Comparison of ENCODE assay signal across 25 cellular contexts in genomic region chr13:85367887-85368286, GRCh38.
DNase-seq lines count a peak whose midpoint lies in the region; ATAC-seq, FAIRE-seq and TF ChIP-seq lines count a peak whose summit lies in the region.
"Had no signal": no experiment of that assay in that cellular context is flagged by ENCODE, and none has a peak within 500 bp of the region (broad histone marks: within the 10 kb centered on the region; RNA-seq: fewer than 3 reads in every experiment).

No MANE protein-coding gene starts in this region.

- intact Hi-C loops in PC-3 (cut with micrococcal nuclease) = no loop called here

- in situ Hi-C loops in brain microvascular endothelial cell (cut with HindIII; ENCODE audit: low pct_ligation_motif_present, low sequenced_read_pairs) = no loop called here

- CTCF ChIA-PET in PC-3 (lab: Charles Lee) = no interaction called here

- TF ChIP-seq CTCF in PC-3 (conservative IDR thresholded peaks at IDR 0.05; ENCODE audit: low read depth, low read length) (no peak), brain microvascular endothelial cell (IDR thresholded peaks at IDR 0.05; ENCODE audit: low read depth, low read length, missing control alignments) (no peak), osteocyte (IDR thresholded peaks at IDR 0.05) (no peak)

- FAIRE-seq in H54 (lab: Jason Lieb, UNC) = peak; percentile 62

- H3K4me1 ChIP-seq in PC-3 (ENCODE audit: insufficient read depth, low read length) = peaks cover 21% of the 10 kb centered on the region
- H3K4me1 ChIP-seq: ascending aorta, spleen had no signal

- no peaks in the 10 kb centered on the region for H3K27me3 ChIP-seq in PC-3 (ENCODE audit: low read length)
- H3K27me3 ChIP-seq in brain microvascular endothelial cell (replicated peaks) = no peaks in the 10 kb centered on the region
- H3K27me3 ChIP-seq: ascending aorta, spleen had no signal

- H3K9me3 Mint-ChIP-seq in osteocyte (ENCODE audit: unreplicated experiment) = peaks cover 10% of the 10 kb centered on the region
- H3K9me3 Mint-ChIP-seq in activated T-cell treated with anti-CD3 and anti-CD28 coated beads, Interleukin-2, amount 50 U/mL, for 4 hours = peaks cover 4% of the 10 kb centered on the region
- H3K9me3 Mint-ChIP-seq: memory B cell had no signal

- H3K36me3 ChIP-seq in PC-3 (ENCODE audit: low read depth, low read length) (no peaks in the 10 kb centered on the region), brain microvascular endothelial cell (replicated peaks) (no peaks in the 10 kb centered on the region)
- H3K36me3 ChIP-seq: ascending aorta, spleen, thoracic aorta had no signal

- no peaks in the 10 kb centered on the region for H3K9me3 ChIP-seq in PC-3 (ENCODE audit: low read length)
- H3K9me3 ChIP-seq: ascending aorta, thoracic aorta had no signal

- no peaks in the 10 kb centered on the region for H3K27me3 Mint-ChIP-seq in osteocyte (ENCODE audit: unreplicated experiment)
- no peaks in the 10 kb centered on the region for H3K27me3 Mint-ChIP-seq in activated T-cell treated with anti-CD3 and anti-CD28 coated beads, Interleukin-2, amount 50 U/mL, for 4 hours (ENCODE audit: low read depth)
- H3K27me3 Mint-ChIP-seq: memory B cell, T-helper 17 cell had no signal

- no peaks in the 10 kb centered on the region for H4K20me1 ChIP-seq in PC-3 (ENCODE audit: low read length)

- no peak overlapping the region for H3K4me2 ChIP-seq in PC-3 (ENCODE audit: low read length)

- H3K9ac ChIP-seq in PC-3 (ENCODE audit: low read length) = no peak overlapping the region

- no peak for DNase-seq in H54 (ENCODE audit: insufficient read length, low spot score)
- DNase-seq in PC-3 = no peak
- DNase-seq in brain microvascular endothelial cell = peak; percentile 74
- DNase-seq in osteocyte (ENCODE audit: extremely low spot score, unreplicated experiment) = no peak
- DNase-seq in NOMO-1 treated with dmso at 0.1 percent for 144 hours (lab: John Stamatoyannopoulos, UW; ENCODE audit: unreplicated experiment) = no peak
- DNase-seq in activated T-cell treated with anti-CD3 and anti-CD28 coated beads, Interleukin-2, amount 50 U/mL, for 4 hours = no peak
- DNase-seq: activated CD4-positive, alpha-beta T cell treated with anti-CD3 and anti-CD28 coated beads for 48 hours; activated naive CD4-positive, alpha-beta T cell treated with anti-CD3 and anti-CD28 coated beads, Interleukin-2, amount 50 U/mL, for 16 hours; COR-L47; cortex of kidney; endodermal cell; head of caudate nucleus; left cardiac atrium; NCI-H1436 treated with DMSO at 0.1 percent for 48 hours; NCI-H774; retina; SHP77 treated with DMSO at 0.1 percent for 48 hours; spleen; stimulated activated CD4-positive, alpha-beta T cell treated with anti-CD3 and anti-CD28 coated beads, Interleukin-4, amount 100 ng/mL, for 1 hour; stimulated activated naive CD4-positive, alpha-beta T cell; T-helper 17 cell had no signal

- no peak for ATAC-seq in PC-3
- no peak for ATAC-seq in HG03342 (IDR thresholded peaks at IDR 0.05; ENCODE audit: unreplicated experiment)
- no peak for ATAC-seq in activated T-cell treated with anti-CD3 and anti-CD28 coated beads, Interleukin-2, amount 50 U/mL, for 4 hours
- ATAC-seq: left cardiac atrium, T-helper 17 cell had no signal

- POLR2A ChIA-PET in PC-3 (lab: Charles Lee; ENCODE audit: unreplicated experiment) = no interaction called here

- no peak overlapping the region for H3K4me3 Mint-ChIP-seq in osteocyte (ENCODE audit: unreplicated experiment)
- H3K4me3 Mint-ChIP-seq in activated T-cell treated with anti-CD3 and anti-CD28 coated beads, Interleukin-2, amount 50 U/mL, for 4 hours = no peak overlapping the region
- H3K4me3 Mint-ChIP-seq: endodermal cell, memory B cell, T-helper 17 cell had no signal

- no peak overlapping the region for H2AFZ ChIP-seq in PC-3 (ENCODE audit: low read length)

- H3K27ac ChIP-seq in PC-3 (ENCODE audit: low read length) (peak overlapping the region; percentile 65; the same call in 1 of the 2 replicates), brain microvascular endothelial cell (peak overlapping the region; percentile 75)
- H3K27ac ChIP-seq: ascending aorta, spleen, thoracic aorta had no signal

- H3K9me2 ChIP-seq in PC-3 (replicated peaks; ENCODE audit: low read length) = no peaks in the 10 kb centered on the region

- no peaks in the 10 kb centered on the region for H3F3A ChIP-seq in PC-3 (ENCODE audit: low read length, unreplicated experiment)

- H3K4me1 Mint-ChIP-seq in osteocyte (ENCODE audit: unreplicated experiment) = peaks cover 32% of the 10 kb centered on the region
- H3K4me1 Mint-ChIP-seq in activated T-cell treated with anti-CD3 and anti-CD28 coated beads, Interleukin-2, amount 50 U/mL, for 4 hours (ENCODE audit: low read depth) = no peaks in the 10 kb centered on the region
- H3K4me1 Mint-ChIP-seq: endodermal cell, memory B cell, T-helper 17 cell had no signal

- H3K27ac Mint-ChIP-seq in osteocyte (ENCODE audit: unreplicated experiment) = peak overlapping the region; percentile 91
- H3K27ac Mint-ChIP-seq: endodermal cell, memory B cell, T-helper 17 cell had no signal

- no peak for TF ChIP-seq POLR2A in H54 (IDR thresholded peaks at IDR 0.05; ENCODE audit: low read depth, low read length)

- H3K4me3 ChIP-seq in PC-3 (ENCODE audit: low read length) = no peak overlapping the region
- no peak overlapping the region for H3K4me3 ChIP-seq in brain microvascular endothelial cell (ENCODE audit: low read depth, low read length)
- H3K4me3 ChIP-seq: ascending aorta, spleen, thoracic aorta had no signal

- no peaks in the 10 kb centered on the region for H3K36me3 Mint-ChIP-seq in osteocyte (ENCODE audit: unreplicated experiment)
- H3K36me3 Mint-ChIP-seq in activated T-cell treated with anti-CD3 and anti-CD28 coated beads, Interleukin-2, amount 50 U/mL, for 4 hours (ENCODE audit: insufficient read depth) = no peaks in the 10 kb centered on the region
- H3K36me3 Mint-ChIP-seq: memory B cell had no signal

- no TSS peak for BruUV-seq in PC-3 (replicated peaks; lab: Mats Ljungman, UMichigan)

- H3K79me2 ChIP-seq in PC-3 (ENCODE audit: low read length) = no peaks in the 10 kb centered on the region
